Comparison of ENCODE assay signal across 26 cellular contexts in genomic region chr9:1411826-1412225, GRCh38.
DNase-seq lines count a peak whose midpoint lies in the region; ATAC-seq, FAIRE-seq and TF ChIP-seq lines count a peak whose summit lies in the region.
"Had no signal": no experiment of that assay in that cellular context is flagged by ENCODE, and none has a peak within 500 bp of the region (broad histone marks: within the 10 kb centered on the region; RNA-seq: fewer than 3 reads in every experiment).

No MANE protein-coding gene starts in this region.

- H3K4me2 ChIP-seq in Loucy (ENCODE audit: low read depth, low read length, poor library complexity, severe bottlenecking) (no peak overlapping the region), GM12878 (ENCODE audit: control insufficient read depth, insufficient read depth) (no peak overlapping the region), parathyroid adenoma (ENCODE audit: low read length) (no peak overlapping the region)
- H3K4me2 ChIP-seq: A549; BLaER1 treated with 17β-estradiol and CSF1 and Interleukin-3, amounts not matched to agents 10 nM and 100 nM had no signal

- TF ChIP-seq EP300 in GM12878 (IDR thresholded peaks at IDR 0.05; ENCODE audit: borderline replicate concordance in 1 of 2, control insufficient read depth in 1 of 2, low read depth in 2 of 2, low read length in 2 of 2): no peak

- no peaks in the 10 kb centered on the region for H3K27me3 Mint-ChIP-seq in activated CD4-positive, alpha-beta T cell treated with anti-CD3 and anti-CD28 coated beads, Interleukin-2, amount 10 ng/mL, durations not matched to agents 24 days and 14 days
- H3K27me3 Mint-ChIP-seq: B cell had no signal

- intact Hi-C loops in activated CD4-positive, alpha-beta T cell treated with anti-CD3 and anti-CD28 coated beads, Interleukin-2, amount 10 ng/mL, durations not matched to agents 24 days and 14 days (cut with micrococcal nuclease): no loop called here
- intact Hi-C loops in GM12878 (cut with micrococcal nuclease; ENCODE audit: unreplicated experiment): no loop called here

- no peak overlapping the region for H3K9ac ChIP-seq in Loucy (ENCODE audit: low read depth, low read length, poor library complexity, severe bottlenecking)
- no peak overlapping the region for H3K9ac ChIP-seq in GM12878 (ENCODE audit: control insufficient read depth, insufficient read depth, low read length)
- no peak overlapping the region for H3K9ac ChIP-seq in parathyroid adenoma
- H3K9ac ChIP-seq: BLaER1 treated with 17β-estradiol and CSF1 and Interleukin-3, amounts not matched to agents 10 nM and 100 nM had no signal

- H3K9me2 ChIP-seq in Loucy (replicated peaks; ENCODE audit: low read depth, low read length): no peaks in the 10 kb centered on the region

- CTCF ChIA-PET in GM12878 (lab: Yijun Ruan, JAX): interaction anchor here (0.5 to 3.7 kb wide), 6 partner anchors 10 to 172 kb away, joined by 3 to 17 read pairs (median 4); no protein-coding TSS in a partner anchor

- no peak for TF ChIP-seq CTCF in Loucy (conservative IDR thresholded peaks at IDR 0.05; ENCODE audit: low read length)
- TF ChIP-seq CTCF in GM12878 (IDR thresholded peaks at IDR 0.05 in 2 of 3, conservative IDR thresholded peaks at IDR 0.05 in 1 of 3; ENCODE audit: control insufficient read depth in 2 of 3, extremely low read depth in 1 of 3, insufficient read depth in 1 of 3, low read depth in 3 of 3, low read length in 3 of 3): no peak
- no peak for TF ChIP-seq CTCF in parathyroid adenoma (IDR thresholded peaks at IDR 0.05)

- no peaks in the 10 kb centered on the region for H3K36me3 ChIP-seq in Loucy (ENCODE audit: insufficient read depth, low read length)
- no peaks in the 10 kb centered on the region for H3K36me3 ChIP-seq in GM12878 (ENCODE audit: control insufficient read depth in 2 of 2, insufficient read depth in 2 of 2, low read length in 1 of 2)
- H3K36me3 ChIP-seq in parathyroid adenoma (ENCODE audit: control insufficient read depth, insufficient read depth, low read length): no peaks in the 10 kb centered on the region
- H3K36me3 ChIP-seq: BLaER1 treated with 17β-estradiol and CSF1 and Interleukin-3, amounts not matched to agents 10 nM and 100 nM had no signal

- no peak for TF ChIP-seq RAD21 in GM12878 (IDR thresholded peaks at IDR 0.05; ENCODE audit: insufficient read depth, low read depth, low read length)

- H3K27me3 ChIP-seq in Loucy (ENCODE audit: insufficient read depth, low read length, poor library complexity, severe bottlenecking) (no peaks in the 10 kb centered on the region), GM12878 (replicated peaks in 1 of 2; ENCODE audit: control insufficient read depth in 2 of 2, insufficient read depth in 2 of 2, low read length in 1 of 2) (no peaks in the 10 kb centered on the region), parathyroid adenoma (ENCODE audit: control insufficient read depth, insufficient read depth, low read length) (no peaks in the 10 kb centered on the region)
- H3K27me3 ChIP-seq: BLaER1 treated with 17β-estradiol and CSF1 and Interleukin-3, amounts not matched to agents 10 nM and 100 nM had no signal

- H3K36me3 Mint-ChIP-seq in activated CD4-positive, alpha-beta T cell treated with anti-CD3 and anti-CD28 coated beads, Interleukin-2, amount 10 ng/mL, durations not matched to agents 24 days and 14 days (ENCODE audit: low read depth): no peaks in the 10 kb centered on the region
- H3K36me3 Mint-ChIP-seq: CD8-positive, alpha-beta T cell had no signal

- ATAC-seq in GM12878 (peak; percentile 62), GM18870 (IDR thresholded peaks at IDR 0.05; ENCODE audit: unreplicated experiment) (no peak)
- ATAC-seq: A549; CD8-positive, alpha-beta T cell had no signal

- RAD21 ChIA-PET in GM12878 (lab: Charles Lee; ENCODE audit: unreplicated experiment): interaction anchor here (1.2 to 1.9 kb wide), 3 partner anchors 11 to 312 kb away, joined by 3 to 6 read pairs (median 4); no protein-coding TSS in a partner anchor

- POLR2A ChIA-PET in GM12878 (lab: Charles Lee): interaction anchor here (1.0 kb wide), 1 partner anchor 78 kb away, joined by 3 read pairs; no protein-coding TSS in a partner anchor

- H3K9me3 ChIP-seq in Loucy (ENCODE audit: insufficient read depth, low read depth, low read length) (no peaks in the 10 kb centered on the region), GM12878 (replicated peaks; ENCODE audit: control insufficient read depth, insufficient read depth, low read length) (no peaks in the 10 kb centered on the region), parathyroid adenoma (ENCODE audit: control insufficient read depth, low read length) (no peaks in the 10 kb centered on the region)
- H3K9me3 ChIP-seq: A549; BLaER1 treated with 17β-estradiol and CSF1 and Interleukin-3, amounts not matched to agents 10 nM and 100 nM had no signal

- H3K9me3 Mint-ChIP-seq in activated CD4-positive, alpha-beta T cell treated with anti-CD3 and anti-CD28 coated beads, Interleukin-2, amount 10 ng/mL, durations not matched to agents 24 days and 14 days: peaks cover 3% of the 10 kb centered on the region
- H3K9me3 Mint-ChIP-seq: CD8-positive, alpha-beta T cell had no signal

- H3K4me1 Mint-ChIP-seq in activated CD4-positive, alpha-beta T cell treated with anti-CD3 and anti-CD28 coated beads, Interleukin-2, amount 10 ng/mL, durations not matched to agents 24 days and 14 days: peaks cover 4% of the 10 kb centered on the region
- H3K4me1 Mint-ChIP-seq: B cell had no signal

- no peaks in the 10 kb centered on the region for H3F3A ChIP-seq in Loucy (ENCODE audit: low read depth)

- SMC1A ChIA-PET in GM12878 (lab: Charles Lee; ENCODE audit: uncharacterized antibody, unreplicated experiment): interaction anchor here (0.8 to 2.6 kb wide), 4 partner anchors 10 to 402 kb away, joined by 3 to 22 read pairs (median 4); no protein-coding TSS in a partner anchor

- H3K4me3 ChIP-seq in Loucy (ENCODE audit: low read length, poor library complexity, severe bottlenecking) (no peak overlapping the region), GM12878 (no peak overlapping the region), parathyroid adenoma (ENCODE audit: low read depth, low read length) (no peak overlapping the region)
- H3K4me3 ChIP-seq: A549; BLaER1 treated with 17β-estradiol and CSF1 and Interleukin-3, amounts not matched to agents 10 nM and 100 nM had no signal

- WGBS in GM12878 (ENCODE audit: insufficient coverage, insufficient replicate concordance, low lambda C conversion rate, missing lambda C conversion rate): 0% methylated on average over 2 of the region's 2 CpGs

- H2AFZ ChIP-seq in Loucy (ENCODE audit: low read length) (peak overlapping the region; percentile 24; the same call in 1 of the 2 replicates), GM12878 (ENCODE audit: control insufficient read depth, low read depth, low read length) (no peak overlapping the region), parathyroid adenoma (peak overlapping the region; percentile 33)

- in situ Hi-C loops in GM12878 (cut with MboI): no loop called here

- peak; percentile 56 for DNase-seq in activated CD4-positive, alpha-beta T cell treated with anti-CD3 and anti-CD28 coated beads, Interleukin-2, amount 10 ng/mL, durations not matched to agents 24 days and 14 days
- DNase-seq in activated CD4-positive, alpha-beta T cell treated with anti-CD3 and anti-CD28 coated beads for 1 hour: no peak
- no peak for DNase-seq in GM12878 (ENCODE audit: low read depth, low spot score)
- DNase-seq in amygdala (lab: John Stamatoyannopoulos, UW): no peak
- DNase-seq: AML-193; CD4-positive, alpha-beta T cell; CD8-positive, alpha-beta T cell; COR-L47; DMS 273 treated with DMSO at 0.1 percent for 48 hours; DMS153; DMS53; DMS79; DND-41; EL; GDM1 had no signal

- no peaks in the 10 kb centered on the region for H3K79me2 ChIP-seq in Loucy (ENCODE audit: insufficient read depth, low read length)
- H3K79me2 ChIP-seq in GM12878 (ENCODE audit: control insufficient read depth, insufficient read depth, low read length): no peaks in the 10 kb centered on the region
- H3K79me2 ChIP-seq in parathyroid adenoma: no peaks in the 10 kb centered on the region

- no peak overlapping the region for H3K4me3 Mint-ChIP-seq in activated CD4-positive, alpha-beta T cell treated with anti-CD3 and anti-CD28 coated beads, Interleukin-2, amount 10 ng/mL, durations not matched to agents 24 days and 14 days
- H3K4me3 Mint-ChIP-seq: B cell; CD4-positive, alpha-beta T cell; CD8-positive, alpha-beta T cell had no signal

- H4K20me1 ChIP-seq in Loucy (ENCODE audit: insufficient read depth, low read length, poor library complexity, severe bottlenecking): no peaks in the 10 kb centered on the region
- no peaks in the 10 kb centered on the region for H4K20me1 ChIP-seq in GM12878 (ENCODE audit: control insufficient read depth, insufficient read depth)
- H4K20me1 ChIP-seq: BLaER1 treated with 17β-estradiol and CSF1 and Interleukin-3, amounts not matched to agents 10 nM and 100 nM had no signal

- no peak for FAIRE-seq in GM12878 (lab: Jason Lieb, UNC)
- FAIRE-seq: A549, GM12891, GM18507, GM19239 had no signal

- no peak overlapping the region for H3K27ac ChIP-seq in GM12878 (ENCODE audit: control insufficient read depth, insufficient read depth)
- no peak overlapping the region for H3K27ac ChIP-seq in parathyroid adenoma
- H3K27ac ChIP-seq: 22Rv1; A549; BLaER1 treated with 17β-estradiol and CSF1 and Interleukin-3, amounts not matched to agents 10 nM and 100 nM; C4-2B had no signal

- BruUV-seq in GM12878 (replicated peaks; lab: Mats Ljungman, UMichigan): no TSS peak

- no peak for TF ChIP-seq POLR2A in GM12878 (IDR thresholded peaks at IDR 0.05; ENCODE audit: low read depth, low read length)

- H3K27ac Mint-ChIP-seq in activated CD4-positive, alpha-beta T cell treated with anti-CD3 and anti-CD28 coated beads, Interleukin-2, amount 10 ng/mL, durations not matched to agents 24 days and 14 days: no peak overlapping the region
- H3K27ac Mint-ChIP-seq: B cell; CD4-positive, alpha-beta T cell; CD8-positive, alpha-beta T cell had no signal

- H3K4me1 ChIP-seq in Loucy (ENCODE audit: insufficient read depth, low read length, poor library complexity, severe bottlenecking) (no peaks in the 10 kb centered on the region), GM12878 (ENCODE audit: control insufficient read depth, insufficient read depth, low read length) (no peaks in the 10 kb centered on the region), parathyroid adenoma (no peaks in the 10 kb centered on the region)
- H3K4me1 ChIP-seq: A549; BLaER1 treated with 17β-estradiol and CSF1 and Interleukin-3, amounts not matched to agents 10 nM and 100 nM had no signal

TF ChIP-seq in GM12878, 131 proteins besides CTCF, POLR2A, EP300 and RAD21:
- no peak for TF ChIP-seq ZNF274 (IDR thresholded peaks at IDR 0.05; ENCODE audit: insufficient read depth, insufficient read length)
- no peak for TF ChIP-seq SIN3A (IDR thresholded peaks at IDR 0.05; ENCODE audit: low read depth, low read length)
